Comparison of ENCODE assay signal across 40 cellular contexts in genomic region chr12:115837220-115837619, GRCh38.
"Had no signal": no experiment of that assay in that cellular context is flagged by ENCODE, and none has a peak within 500 bp of the region (broad histone marks: within the 10 kb centered on the region; RNA-seq: fewer than 3 reads in every experiment).

No MANE protein-coding gene starts in this region.

- FAIRE-seq: astrocyte, bronchial epithelial cell had no signal

- H3K36me3 ChIP-seq: adrenal gland, ascending aorta, brain microvascular endothelial cell, breast epithelium, cardiac muscle cell had no signal

- H3K27ac Mint-ChIP-seq: activated naive CD4-positive, alpha-beta T cell treated with anti-CD3 and anti-CD28 coated beads for 36 hours; activated naive CD4-positive, alpha-beta T cell treated with anti-CD3 and anti-CD28 coated beads, Interleukin-2, amount 10 ng/mL, durations not matched to agents 7 days and 5 days; activated naive CD4-positive, alpha-beta T cell treated with anti-CD3 and anti-CD28 coated beads, Interleukin-2, amount 50 U/mL, for 24 hours; activated naive CD4-positive, alpha-beta T cell treated with anti-CD3 and anti-CD28 coated beads, Interleukin-2, amount 50 U/mL, for 72 hours; activated naive CD8-positive, alpha-beta T cell; activated naive CD8-positive, alpha-beta T cell treated with anti-CD3 and anti-CD28 coated beads for 36 hours; activated naive CD8-positive, alpha-beta T cell treated with anti-CD3 and anti-CD28 coated beads, Interleukin-2, amount 10 ng/mL, durations not matched to agents 7 days and 5 days; activated naive CD8-positive, alpha-beta T cell treated with anti-CD3 and anti-CD28 coated beads, Interleukin-2, amount 50 U/mL, for 24 hours; activated T-cell treated with anti-CD3 and anti-CD28 coated beads, Interleukin-2, amount 50 U/mL, for 24 hours; activated T-cell treated with anti-CD3 and anti-CD28 coated beads, Interleukin-2, amount 50 U/mL, for 72 hours; activated T-helper 1 cell treated with anti-CD3 and anti-CD28 coated beads, Interleukin-12 subunit alpha, Interleukin-12 subunit beta, Interleukin-2, Interleukin-4 antibody, amounts not matched to agents 30 ng/mL and 10 ng/mL and 1 ng/mL, durations not matched to agents 14 hours and 24 hours and 36 hours; activated T-helper 17 cell treated with anti-CD3 and anti-CD28 coated beads, Interleukin-2, amount 50 U/mL, for 72 hours; activated T-helper 2 cell treated with anti-CD3 and anti-CD28 coated beads, Interferon-gamma antibody, Interleukin-2, Interleukin-4, amounts not matched to agents 10 μg/mL and 5 μg/mL and 100 μg/mL, durations not matched to agents 14 hours and 24 hours and 36 hours; brain had no signal

- H3K4me1 Mint-ChIP-seq: activated naive CD4-positive, alpha-beta T cell treated with anti-CD3 and anti-CD28 coated beads, Interleukin-2, amount 10 ng/mL, durations not matched to agents 7 days and 5 days; activated naive CD4-positive, alpha-beta T cell treated with anti-CD3 and anti-CD28 coated beads, Interleukin-2, amount 50 U/mL, for 24 hours; activated naive CD8-positive, alpha-beta T cell treated with anti-CD3 and anti-CD28 coated beads for 36 hours; activated naive CD8-positive, alpha-beta T cell treated with anti-CD3 and anti-CD28 coated beads, Interleukin-2, amount 10 ng/mL, durations not matched to agents 7 days and 5 days; activated naive CD8-positive, alpha-beta T cell treated with anti-CD3 and anti-CD28 coated beads, Interleukin-2, amount 50 U/mL, for 24 hours; activated T-helper 17 cell treated with anti-CD3 and anti-CD28 coated beads, Interleukin-2, amount 50 U/mL, for 72 hours; brain; central memory CD8-positive, alpha-beta T cell had no signal

- H3K9me3 Mint-ChIP-seq: activated naive CD4-positive, alpha-beta T cell treated with anti-CD3 and anti-CD28 coated beads for 36 hours; activated naive CD4-positive, alpha-beta T cell treated with anti-CD3 and anti-CD28 coated beads, Interleukin-2, amount 10 ng/mL, durations not matched to agents 7 days and 5 days; activated naive CD4-positive, alpha-beta T cell treated with anti-CD3 and anti-CD28 coated beads, Interleukin-2, amount 50 U/mL, for 24 hours; activated naive CD8-positive, alpha-beta T cell treated with anti-CD3 and anti-CD28 coated beads for 36 hours; activated naive CD8-positive, alpha-beta T cell treated with anti-CD3 and anti-CD28 coated beads, Interleukin-2, amount 10 ng/mL, durations not matched to agents 7 days and 5 days; activated naive CD8-positive, alpha-beta T cell treated with anti-CD3 and anti-CD28 coated beads, Interleukin-2, amount 50 U/mL, for 24 hours; activated T-cell treated with anti-CD3 and anti-CD28 coated beads, Interleukin-2, amount 50 U/mL, for 24 hours; activated T-cell treated with anti-CD3 and anti-CD28 coated beads, Interleukin-2, amount 50 U/mL, for 4 hours; activated T-cell treated with anti-CD3 and anti-CD28 coated beads, Interleukin-2, amount 50 U/mL, for 72 hours; activated T-helper 1 cell treated with anti-CD3 and anti-CD28 coated beads, Interleukin-12 subunit alpha, Interleukin-12 subunit beta, Interleukin-2, Interleukin-4 antibody, amounts not matched to agents 30 ng/mL and 10 ng/mL and 1 ng/mL, durations not matched to agents 14 hours and 24 hours and 36 hours; activated T-helper 17 cell treated with anti-CD3 and anti-CD28 coated beads, Interleukin-2, amount 50 U/mL, for 72 hours; activated T-helper 2 cell treated with anti-CD3 and anti-CD28 coated beads, Interferon-gamma antibody, Interleukin-2, Interleukin-4, amounts not matched to agents 10 μg/mL and 5 μg/mL and 100 μg/mL, durations not matched to agents 14 hours and 24 hours and 36 hours had no signal

- H3K27me3 Mint-ChIP-seq: activated naive CD4-positive, alpha-beta T cell treated with anti-CD3 and anti-CD28 coated beads, Interleukin-2, amount 10 ng/mL, durations not matched to agents 7 days and 5 days; activated naive CD8-positive, alpha-beta T cell; activated naive CD8-positive, alpha-beta T cell treated with anti-CD3 and anti-CD28 coated beads, Interleukin-2, amount 10 ng/mL, durations not matched to agents 7 days and 5 days; activated T-cell treated with anti-CD3 and anti-CD28 coated beads, Interleukin-2, amount 50 U/mL, for 24 hours; central memory CD8-positive, alpha-beta T cell had no signal

- H3K4me1 ChIP-seq: adrenal gland, ascending aorta, body of pancreas, breast epithelium had no signal

- H3K36me3 Mint-ChIP-seq: activated naive CD4-positive, alpha-beta T cell treated with anti-CD3 and anti-CD28 coated beads, Interleukin-2, amount 10 ng/mL, durations not matched to agents 7 days and 5 days; activated naive CD4-positive, alpha-beta T cell treated with anti-CD3 and anti-CD28 coated beads, Interleukin-2, amount 50 U/mL, for 24 hours; activated naive CD4-positive, alpha-beta T cell treated with anti-CD3 and anti-CD28 coated beads, Interleukin-2, amount 50 U/mL, for 72 hours; activated naive CD8-positive, alpha-beta T cell; activated naive CD8-positive, alpha-beta T cell treated with anti-CD3 and anti-CD28 coated beads for 36 hours; activated naive CD8-positive, alpha-beta T cell treated with anti-CD3 and anti-CD28 coated beads, Interleukin-2, amount 10 ng/mL, durations not matched to agents 7 days and 5 days; brain had no signal

- H3K9me3 ChIP-seq: adrenal gland, ascending aorta, body of pancreas, breast epithelium had no signal

- ATAC-seq: activated naive CD4-positive, alpha-beta T cell treated with anti-CD3 and anti-CD28 coated beads, Interleukin-2, amount 50 U/mL, for 72 hours; activated naive CD8-positive, alpha-beta T cell treated with anti-CD3 and anti-CD28 coated beads, Interleukin-2, amount 50 U/mL, for 24 hours; activated T-cell treated with anti-CD3 and anti-CD28 coated beads, Interleukin-2, amount 50 U/mL, for 4 hours; activated T-cell treated with anti-CD3 and anti-CD28 coated beads, Interleukin-2, amount 50 U/mL, for 72 hours; activated T-helper 17 cell treated with anti-CD3 and anti-CD28 coated beads, Interleukin-2, amount 50 U/mL, for 72 hours; body of pancreas had no signal

- H3K4me3 Mint-ChIP-seq: activated naive CD4-positive, alpha-beta T cell treated with anti-CD3 and anti-CD28 coated beads for 36 hours; activated naive CD4-positive, alpha-beta T cell treated with anti-CD3 and anti-CD28 coated beads, Interleukin-2, amount 10 ng/mL, durations not matched to agents 7 days and 5 days; activated naive CD4-positive, alpha-beta T cell treated with anti-CD3 and anti-CD28 coated beads, Interleukin-2, amount 50 U/mL, for 24 hours; activated naive CD8-positive, alpha-beta T cell; activated naive CD8-positive, alpha-beta T cell treated with anti-CD3 and anti-CD28 coated beads for 36 hours; activated naive CD8-positive, alpha-beta T cell treated with anti-CD3 and anti-CD28 coated beads, Interleukin-2, amount 10 ng/mL, durations not matched to agents 7 days and 5 days; activated naive CD8-positive, alpha-beta T cell treated with anti-CD3 and anti-CD28 coated beads, Interleukin-2, amount 50 U/mL, for 24 hours; activated T-cell treated with anti-CD3 and anti-CD28 coated beads, Interleukin-2, amount 50 U/mL, for 24 hours; activated T-cell treated with anti-CD3 and anti-CD28 coated beads, Interleukin-2, amount 50 U/mL, for 4 hours; activated T-cell treated with anti-CD3 and anti-CD28 coated beads, Interleukin-2, amount 50 U/mL, for 72 hours; activated T-helper 1 cell treated with anti-CD3 and anti-CD28 coated beads, Interleukin-12 subunit alpha, Interleukin-12 subunit beta, Interleukin-2, Interleukin-4 antibody, amounts not matched to agents 30 ng/mL and 10 ng/mL and 1 ng/mL, durations not matched to agents 14 hours and 24 hours and 36 hours; activated T-helper 17 cell treated with anti-CD3 and anti-CD28 coated beads, Interleukin-2, amount 50 U/mL, for 72 hours; brain; central memory CD8-positive, alpha-beta T cell had no signal

- DNase-seq: activated effector memory CD4-positive, alpha-beta T cell treated with anti-CD3 and anti-CD28 coated beads, Interleukin-2, amount 50 U/mL, for 16 hours; activated effector memory CD4-positive, alpha-beta T cell treated with Interleukin-2 at 50 U/mL for 16 hours; activated gamma-delta T cell; activated gamma-delta T cell treated with Interleukin-2 at 50 U/mL for 16 hours; activated naive CD4-positive, alpha-beta T cell; activated naive CD4-positive, alpha-beta T cell treated with anti-CD3 and anti-CD28 coated beads for 36 hours; activated naive CD4-positive, alpha-beta T cell treated with anti-CD3 and anti-CD28 coated beads, Interleukin-2, amount 10 ng/mL, durations not matched to agents 7 days and 5 days; activated naive CD4-positive, alpha-beta T cell treated with anti-CD3 and anti-CD28 coated beads, Interleukin-2, amount 50 U/mL, for 16 hours; activated naive CD4-positive, alpha-beta T cell treated with Interleukin-2 at 50 U/mL for 16 hours; activated naive CD8-positive, alpha-beta T cell treated with anti-CD3 and anti-CD28 coated beads for 36 hours; activated naive CD8-positive, alpha-beta T cell treated with anti-CD3 and anti-CD28 coated beads, Interleukin-2, amount 10 ng/mL, durations not matched to agents 7 days and 5 days; activated naive CD8-positive, alpha-beta T cell treated with anti-CD3 and anti-CD28 coated beads, Interleukin-2, amount 50 U/mL, for 24 hours; activated T-cell treated with anti-CD3 and anti-CD28 coated beads, Interleukin-2, amount 50 U/mL, for 1 hour; activated T-cell treated with anti-CD3 and anti-CD28 coated beads, Interleukin-2, amount 50 U/mL, for 24 hours; activated T-cell treated with anti-CD3 and anti-CD28 coated beads, Interleukin-2, amount 50 U/mL, for 4 hours; activated T-cell treated with anti-CD3 and anti-CD28 coated beads, Interleukin-2, amount 50 U/mL, for 48 hours; activated T-cell treated with anti-CD3 and anti-CD28 coated beads, Interleukin-2, amount 50 U/mL, for 72 hours; adrenal gland; amniotic stem cell; amygdala; anterior cingulate cortex; aorta; body of pancreas; brain microvascular endothelial cell; caudate nucleus; central memory CD4-positive, alpha-beta T cell; cerebellar nuclear complex had no signal

- H3K27me3 ChIP-seq: adrenal gland, ascending aorta, body of pancreas, brain microvascular endothelial cell, breast epithelium, cardiac muscle cell had no signal

- H3K27ac ChIP-seq: adrenal gland, ascending aorta, body of pancreas, brain microvascular endothelial cell, breast epithelium, cardiac muscle cell had no signal

- H3K4me3 ChIP-seq: adrenal gland, ascending aorta, body of pancreas, breast epithelium, cardiac muscle cell had no signal
